13 cellular contexts compared by ENCODE assay signal in the genomic region with DNA sequence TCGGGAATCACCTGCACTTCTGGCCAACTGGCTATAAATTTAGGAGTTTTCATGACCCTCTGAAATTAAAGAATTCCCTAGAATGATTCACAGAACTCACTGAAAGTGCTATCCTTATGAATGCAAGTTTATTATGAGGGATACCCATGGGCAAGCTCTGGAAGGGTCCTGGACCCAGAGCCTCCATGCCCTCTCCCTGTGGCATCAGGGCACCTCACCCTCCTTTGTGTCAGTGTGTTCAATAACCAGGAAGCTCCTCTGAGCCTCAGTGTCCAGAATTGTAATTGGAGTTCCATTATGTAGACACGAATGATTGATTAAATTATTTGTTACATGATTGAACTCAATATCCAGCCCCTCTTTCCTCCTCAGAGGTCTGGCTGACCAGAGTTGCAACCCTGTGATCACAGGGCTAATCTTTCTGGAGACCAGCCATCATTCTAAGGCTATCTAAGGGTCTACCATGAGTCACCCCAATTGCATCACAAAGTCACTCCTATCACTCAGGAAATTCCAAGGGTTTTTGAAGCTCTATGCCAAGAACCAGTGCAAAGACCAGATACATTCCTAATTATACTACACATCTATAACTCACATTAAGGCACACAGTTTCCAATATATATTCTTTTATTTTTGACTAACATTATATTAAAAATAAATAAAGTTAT. TPM values are rescaled to one million over a fixed set of nuclear protein-coding genes. Genes with fewer than 3 reads are reported as not detected.
A peak's percentile ranks its signal among the peaks of the same experiment; 100 is the strongest.
DNase-seq lines count a peak whose midpoint lies in the region; ATAC-seq and TF ChIP-seq lines count a peak whose summit lies in the region.
"Had no signal": no experiment of that assay in that cellular context is flagged by ENCODE, and none has a peak within 500 bp of the region (broad histone marks: within the 10 kb centered on the region; RNA-seq: fewer than 3 reads in every experiment).

No MANE protein-coding gene starts in this region.

- H3K4me1 Mint-ChIP-seq in activated CD8-positive, alpha-beta memory T cell treated with anti-CD3 and anti-CD28 coated beads, Interleukin-2, amount 10 ng/mL, durations not matched to agents 7 days and 5 days, result no peaks in the 10 kb centered on the region
- H3K4me1 Mint-ChIP-seq: immature natural killer cell had no signal

- 90 to 93% methylated on average over 2 of the region's 2 CpGs for WGBS in sigmoid colon, 2 donors

- no peak for TF ChIP-seq POLR2A in sigmoid colon (IDR thresholded peaks at IDR 0.05)

- no peak overlapping the region for H3K27ac Mint-ChIP-seq in activated CD8-positive, alpha-beta memory T cell treated with anti-CD3 and anti-CD28 coated beads, Interleukin-2, amount 10 ng/mL, durations not matched to agents 7 days and 5 days
- H3K27ac Mint-ChIP-seq: activated CD8-positive, alpha-beta T cell treated with anti-CD3 and anti-CD28 coated beads, Interleukin-2, amount 10 ng/mL, durations not matched to agents 7 days and 5 days; immature natural killer cell had no signal

- TF ChIP-seq CTCF in left ventricle myocardium inferior (IDR thresholded peaks at IDR 0.05; ENCODE audit: borderline replicate concordance), result no peak
- no peak for TF ChIP-seq CTCF in sigmoid colon (IDR thresholded peaks at IDR 0.05)
- no peak for TF ChIP-seq CTCF in colonic mucosa (IDR thresholded peaks at IDR 0.05)

- H3K27me3 ChIP-seq in adipocyte (replicated peaks; ENCODE audit: control insufficient read depth, insufficient read depth, low read length) (no peaks in the 10 kb centered on the region), left ventricle myocardium inferior (ENCODE audit: low read depth) (no peaks in the 10 kb centered on the region), sigmoid colon (no peaks in the 10 kb centered on the region), colonic mucosa (no peaks in the 10 kb centered on the region)
- H3K27me3 ChIP-seq: Peyer's patch had no signal

- H3K27ac ChIP-seq in left ventricle myocardium inferior (replicated peaks) (peak overlapping the region; percentile 77), sigmoid colon (peak overlapping the region in 3 of 4 donors; percentile 17 to 79 (median 23)), colonic mucosa (no peak overlapping the region)
- H3K27ac ChIP-seq: Peyer's patch, thoracic aorta had no signal

- H3K4me1 ChIP-seq in adipocyte (ENCODE audit: control insufficient read depth, insufficient read depth, low read length), result peaks cover 24% of the 10 kb centered on the region
- H3K4me1 ChIP-seq in left ventricle myocardium inferior, result peaks cover 65% of the 10 kb centered on the region
- peaks cover 0 to 36% (median 27%) of the 10 kb centered on the region in 4 donors for H3K4me1 ChIP-seq in sigmoid colon
- no peaks in the 10 kb centered on the region for H3K4me1 ChIP-seq in colonic mucosa
- H3K4me1 ChIP-seq: Peyer's patch had no signal

- TF ChIP-seq EP300 in sigmoid colon (IDR thresholded peaks at IDR 0.05), result no peak

- H3K9me3 ChIP-seq in adipocyte (ENCODE audit: control insufficient read depth, low read length), result no peaks in the 10 kb centered on the region
- no peaks in the 10 kb centered on the region for H3K9me3 ChIP-seq in left ventricle myocardium inferior (replicated peaks)
- H3K9me3 ChIP-seq in sigmoid colon, result no peaks in the 10 kb centered on the region
- H3K9me3 ChIP-seq in colonic mucosa, result no peaks in the 10 kb centered on the region
- H3K9me3 ChIP-seq: Peyer's patch, thoracic aorta had no signal

- H3K4me3 Mint-ChIP-seq in activated CD8-positive, alpha-beta memory T cell treated with anti-CD3 and anti-CD28 coated beads, Interleukin-2, amount 10 ng/mL, durations not matched to agents 7 days and 5 days, result no peak overlapping the region
- H3K4me3 Mint-ChIP-seq: activated CD8-positive, alpha-beta T cell treated with anti-CD3 and anti-CD28 coated beads, Interleukin-2, amount 10 ng/mL, durations not matched to agents 7 days and 5 days; immature natural killer cell had no signal

- H3K9ac ChIP-seq in adipocyte (ENCODE audit: low read length), result no peak overlapping the region
- no peak overlapping the region for H3K9ac ChIP-seq in colonic mucosa (ENCODE audit: low read depth in 2 of 2, low read length in 2 of 2)

- no peaks in the 10 kb centered on the region for H3K36me3 ChIP-seq in adipocyte (ENCODE audit: control insufficient read depth, insufficient read depth, low read length, severe bottlenecking)
- no peaks in the 10 kb centered on the region for H3K36me3 ChIP-seq in left ventricle myocardium inferior
- H3K36me3 ChIP-seq in sigmoid colon, result no peaks in the 10 kb centered on the region
- H3K36me3 ChIP-seq in colonic mucosa, result no peaks in the 10 kb centered on the region
- H3K36me3 ChIP-seq: Peyer's patch, thoracic aorta had no signal

- H3K36me3 Mint-ChIP-seq in activated CD8-positive, alpha-beta memory T cell treated with anti-CD3 and anti-CD28 coated beads, Interleukin-2, amount 10 ng/mL, durations not matched to agents 7 days and 5 days, result no peaks in the 10 kb centered on the region
- H3K36me3 Mint-ChIP-seq: immature natural killer cell had no signal

- DNase-seq in GM04504 (ENCODE audit: low read depth) (peak; percentile 35), adipocyte (ENCODE audit: low read depth) (peak; percentile 69), left ventricle myocardium inferior (no peak), sigmoid colon (no peak), hypothalamus (lab: John Stamatoyannopoulos, UW) (no peak), left colon (no peak), colonic mucosa (no peak)
- no peak for DNase-seq in activated CD8-positive, alpha-beta memory T cell treated with anti-CD3 and anti-CD28 coated beads, Interleukin-2, amount 10 ng/mL, durations not matched to agents 7 days and 5 days
- DNase-seq: activated CD8-positive, alpha-beta T cell treated with anti-CD3 and anti-CD28 coated beads, Interleukin-2, amount 10 ng/mL, durations not matched to agents 7 days and 5 days; central memory CD4-positive, alpha-beta T cell; immature natural killer cell; Peyer's patch had no signal

- no peaks in the 10 kb centered on the region for H3K9me3 Mint-ChIP-seq in activated CD8-positive, alpha-beta memory T cell treated with anti-CD3 and anti-CD28 coated beads, Interleukin-2, amount 10 ng/mL, durations not matched to agents 7 days and 5 days (ENCODE audit: low read depth)
- H3K9me3 Mint-ChIP-seq: immature natural killer cell had no signal

- CTCF ChIA-PET in activated CD8-positive, alpha-beta memory T cell treated with anti-CD3 and anti-CD28 coated beads, Interleukin-2, amount 10 ng/mL, durations not matched to agents 7 days and 5 days (lab: Charles Lee), result no interaction called here

- no peak overlapping the region for H3K4me3 ChIP-seq in adipocyte (ENCODE audit: low read length)
- no peak overlapping the region for H3K4me3 ChIP-seq in left ventricle myocardium inferior
- no peak overlapping the region for H3K4me3 ChIP-seq in sigmoid colon
- no peak overlapping the region for H3K4me3 ChIP-seq in colonic mucosa
- H3K4me3 ChIP-seq: Peyer's patch, thoracic aorta had no signal

- ATAC-seq in left colon, result no peak
- ATAC-seq in activated CD8-positive, alpha-beta memory T cell treated with anti-CD3 and anti-CD28 coated beads, Interleukin-2, amount 10 ng/mL, durations not matched to agents 7 days and 5 days, result no peak
- ATAC-seq: activated CD8-positive, alpha-beta T cell treated with anti-CD3 and anti-CD28 coated beads, Interleukin-2, amount 10 ng/mL, durations not matched to agents 7 days and 5 days had no signal

- intact Hi-C loops in left ventricle myocardium inferior (cut with micrococcal nuclease), result no loop called here
- intact Hi-C loops in sigmoid colon (cut with DNase I), result no loop called here
- intact Hi-C loops in left colon (cut with DNase I, micrococcal nuclease), result no loop called here
- intact Hi-C loops in colonic mucosa (cut with DNase I), result no loop called here

- peaks cover 40% of the 10 kb centered on the region for H3K27me3 Mint-ChIP-seq in activated CD8-positive, alpha-beta memory T cell treated with anti-CD3 and anti-CD28 coated beads, Interleukin-2, amount 10 ng/mL, durations not matched to agents 7 days and 5 days

RNA-seq across cellular contexts. Expression of a gene that starts 8.9 kb away (rescaled TPM):
- total RNA-seq in left ventricle myocardium inferior (34.5 TPM), sigmoid colon (10 to 100 TPM; 17.8 to 62.9 (median 34.3) TPM), left colon (10 to 100 TPM; 44.8 to 51.9 TPM), colonic mucosa (10 to 100 TPM; 58.9 to 59.2 TPM)
- 100 to 1,000 TPM in 1 of 3 donors, 10 to 100 TPM in 2; 46.4 to 109 (median 48.0) TPM for polyA plus RNA-seq in sigmoid colon
- total RNA-seq in activated CD8-positive, alpha-beta memory T cell treated with anti-CD3 and anti-CD28 coated beads, Interleukin-2, amount 10 ng/mL, durations not matched to agents 7 days and 5 days, result 1 to 10 TPM in 1 of 2 experiments, under 1 TPM in 1; 0.41 to 7.4 TPM
- polyA plus RNA-seq: immature natural killer cell had no signal

Comparison
In these comparisons a context has a peak if more than half of its experiments do, and no peak if none do; other contexts are left out.
1. DNase-seq: peak in GM04504 (single experiment) and adipocyte (single experiment); none in left ventricle myocardium inferior (single experiment), sigmoid colon (single experiment), hypothalamus (0 of 51), left colon (0 of 2), colonic mucosa (single experiment) and activated CD8-positive, alpha-beta memory T cell treated with anti-CD3 and anti-CD28 coated beads, Interleukin-2, amount 10 ng/mL, durations not matched to agents 7 days and 5 days (single experiment).